In genomic region chr13:40782971-40783370, GRCh38 we compare ENCODE assay signal across 6 cellular contexts. TPM values are rescaled to one million over a fixed set of nuclear protein-coding genes. Genes with fewer than 3 reads are reported as not detected.
A peak's percentile ranks its signal among the peaks of the same experiment; 100 is the strongest.
DNase-seq lines count a peak whose midpoint lies in the region; ATAC-seq, FAIRE-seq and TF ChIP-seq lines count a peak whose summit lies in the region.
"Not testable (repeated sequence)": the region's sequence is repeated elsewhere in the genome, so short reads cannot be mapped to it uniquely, and the experiment has no call there.

No MANE protein-coding gene starts in this region.

- H3K36me3 Mint-ChIP-seq in WTC11: not testable (repeated sequence)

- not testable (repeated sequence) for H4K20me1 ChIP-seq in OCI-LY1 (ENCODE audit: insufficient read depth, low read length); K562 (replicated peaks; ENCODE audit: control insufficient read depth, insufficient read depth, low read length); HepG2 (ENCODE audit: insufficient read depth, low read length)

- H3K27ac ChIP-seq in HEK293 (ENCODE audit: extremely low read depth, low read depth, low read length); K562 (ENCODE audit: extremely low read depth, low read depth, low read length); right atrium auricular region; HepG2 (ENCODE audit: extremely low read length, insufficient read depth, low read length): not testable (repeated sequence)
- peak overlapping the region; percentile 23 for H3K27ac ChIP-seq in OCI-LY1 (ENCODE audit: low read depth, low read length, poor library complexity, severe bottlenecking)

- BruUV-seq in K562 (replicated peaks; lab: Mats Ljungman, UMichigan); HepG2 (replicated peaks; lab: Mats Ljungman, UMichigan): not testable (repeated sequence)

- WGBS in K562 (ENCODE audit: insufficient coverage, low coverage, missing lambda C conversion rate): 67% methylated on average over 1 of the region's 1 CpG
- 100% methylated on average over 1 of the region's 1 CpG for WGBS in HepG2 (ENCODE audit: low lambda C conversion rate)

- not testable (repeated sequence) for H3K9me3 Mint-ChIP-seq in WTC11

- intact Hi-C loops in K562 (cut with micrococcal nuclease) (loop anchor here (10.0 kb wide), 1 partner anchor 242 kb away; no protein-coding TSS in a partner anchor), HepG2 (cut with micrococcal nuclease; ENCODE audit: unreplicated experiment) (loop anchor here (10.0 kb wide), 1 partner anchor 112 kb away; no protein-coding TSS in a partner anchor)

- TF ChIP-seq RAD21 in K562 (CRISPR knock-in tag; conservative IDR thresholded peaks at IDR 0.05 in 1 of 2, IDR thresholded peaks at IDR 0.05 in 1 of 2); HepG2 (CRISPR knock-in tag; IDR thresholded peaks at IDR 0.05): not testable (repeated sequence)

- TF ChIP-seq POLR2A in K562 (conservative IDR thresholded peaks at IDR 0.05); HepG2 (IDR thresholded peaks at IDR 0.05; ENCODE audit: insufficient read depth in 1 of 2, low read depth in 2 of 2, low read length in 2 of 2): not testable (repeated sequence)

- FAIRE-seq in K562 (lab: Jason Lieb, UNC); HepG2 (lab: Jason Lieb, UNC): not testable (repeated sequence)

- H3K4me3 ChIP-seq in HEK293 (ENCODE audit: low read depth, low read length); OCI-LY1 (ENCODE audit: low read depth, low read length, poor library complexity, severe bottlenecking); K562; right atrium auricular region; HepG2 (replicated peaks in 1 of 3; ENCODE audit: insufficient read depth in 1 of 3, low read depth in 2 of 3, low read length in 3 of 3): not testable (repeated sequence)

- not testable (repeated sequence) for H3K9me3 ChIP-seq in HEK293 (ENCODE audit: control insufficient read depth, insufficient read depth, low read depth, low read length); OCI-LY1 (ENCODE audit: low read length); K562 (replicated peaks; ENCODE audit: control insufficient read depth, insufficient read depth, low read depth, low read length); right atrium auricular region; HepG2 (ENCODE audit: low read length)

- not testable (repeated sequence) for H3K79me2 ChIP-seq in OCI-LY1 (ENCODE audit: insufficient read depth, low read length); K562 (ENCODE audit: control insufficient read depth, insufficient read depth, low read length); HepG2 (ENCODE audit: insufficient read depth, low read length)

- POLR2A ChIA-PET in HEK293 (lab: Yijun Ruan, JAX); WTC11 (lab: Charles Lee); HepG2 (lab: Yijun Ruan, JAX): not testable (repeated sequence)
- POLR2A ChIA-PET in K562 (lab: Yijun Ruan, JAX): interaction anchor here (0.7 kb wide), 1 partner anchor 611 kb away, joined by 3 read pairs; no protein-coding TSS in a partner anchor

- H3K27me3 Mint-ChIP-seq in WTC11 (ENCODE audit: low read depth): not testable (repeated sequence)

- TF ChIP-seq EP300 in K562 (IDR thresholded peaks at IDR 0.05; ENCODE audit: low read length); HepG2 (IDR thresholded peaks at IDR 0.05; ENCODE audit: low read depth in 2 of 2, low read length in 2 of 2); HepG2 (CRISPR knock-in tag; IDR thresholded peaks at IDR 0.05; ENCODE audit: borderline replicate concordance): not testable (repeated sequence)

- TF ChIP-seq CTCF in HEK293 (tag by site-specific recombination; IDR thresholded peaks at IDR 0.05); OCI-LY1 (IDR thresholded peaks at IDR 0.05; ENCODE audit: low read length); WTC11 (IDR thresholded peaks at IDR 0.05); K562 (IDR thresholded peaks at IDR 0.05 in 2 of 3, conservative IDR thresholded peaks at IDR 0.05 in 1 of 3; ENCODE audit: insufficient read depth in 2 of 3, low read depth in 1 of 3, low read length in 3 of 3); right atrium auricular region (IDR thresholded peaks at IDR 0.05); HepG2 (CRISPR knock-in tag; IDR thresholded peaks at IDR 0.05): not testable (repeated sequence)

- not testable (repeated sequence) for H3K4me3 Mint-ChIP-seq in WTC11

- CTCF ChIA-PET in HEK293 (lab: Yijun Ruan, JAX); WTC11 (lab: Charles Lee); K562 (lab: Yijun Ruan, JAX; ENCODE audit: low intra/inter-chr PET ratio); HepG2 (lab: Yijun Ruan, JAX; ENCODE audit: low intra/inter-chr PET ratio, low total read pairs): not testable (repeated sequence)

- not testable (repeated sequence) for H3K4me1 Mint-ChIP-seq in WTC11

- H3F3A ChIP-seq in OCI-LY1 (ENCODE audit: insufficient read depth, low read length): not testable (repeated sequence)

- not testable (repeated sequence) for H3K27me3 ChIP-seq in OCI-LY1 (ENCODE audit: insufficient read depth, low read length); K562 (ENCODE audit: control insufficient read depth in 2 of 2, insufficient read depth in 2 of 2, low read length in 2 of 2); right atrium auricular region; HepG2 (ENCODE audit: control insufficient read depth in 1 of 2, insufficient read depth in 2 of 2, low read length in 2 of 2)

- H3K27ac Mint-ChIP-seq in WTC11: not testable (repeated sequence)

- H2AFZ ChIP-seq in OCI-LY1 (ENCODE audit: low read length); K562 (ENCODE audit: low read depth, low read length); HepG2 (ENCODE audit: low read length): not testable (repeated sequence)

- not testable (repeated sequence) for H3K9me1 ChIP-seq in K562 (ENCODE audit: control insufficient read depth, insufficient read depth, low read length)

- in situ Hi-C loops in K562 (cut with MboI): loop anchor here (25.0 kb wide), 1 partner anchor 279 kb away; the partner anchor contains the start of gene WBP4
- in situ Hi-C loops in HepG2 (cut with HindIII; ENCODE audit: extremely low pct_ligation_motif_present, low pct_unique_long_range_greater_than_20kb): not testable (repeated sequence)

- H3K4me2 ChIP-seq in OCI-LY1 (ENCODE audit: low read length); K562 (ENCODE audit: insufficient read depth, low read length); HepG2 (ENCODE audit: low read depth, low read length): not testable (repeated sequence)

- H3K4me1 ChIP-seq in HEK293 (ENCODE audit: control insufficient read depth, insufficient read depth, low read length); right atrium auricular region: not testable (repeated sequence)
- peaks cover 35% of the 10 kb centered on the region for H3K4me1 ChIP-seq in OCI-LY1 (ENCODE audit: insufficient read depth, low read length, severe bottlenecking)
- peaks cover 8 to 17% of the 10 kb centered on the region in 2 experiments; a peak in 4 of 5 replicates for H3K4me1 ChIP-seq in K562 (replicated peaks in 1 of 2; ENCODE audit: control insufficient read depth in 2 of 2, insufficient read depth in 2 of 2, low read length in 2 of 2)
- peaks cover 68% of the 10 kb centered on the region for H3K4me1 ChIP-seq in HepG2 (ENCODE audit: insufficient read depth, low read length)

- H3K9me2 ChIP-seq in OCI-LY1 (ENCODE audit: low read depth, low read length): not testable (repeated sequence)

- not testable (repeated sequence) for DNase-seq in WTC11 (ENCODE audit: low spot score); K562 (ENCODE audit: extremely low read depth in 1 of 4, low spot score in 3 of 4); HepG2 (ENCODE audit: low spot score)
- DNase-seq in right atrium auricular region (ENCODE audit: low spot score): peak; percentile 4

- not testable (repeated sequence) for H3K36me3 ChIP-seq in HEK293 (ENCODE audit: control insufficient read depth in 2 of 2, insufficient read depth in 1 of 2, low read length in 2 of 2); OCI-LY1 (ENCODE audit: insufficient read depth, low read length); K562 (ENCODE audit: control insufficient read depth, insufficient read depth, low read length); right atrium auricular region; HepG2 (replicated peaks in 1 of 2; ENCODE audit: control insufficient read depth in 1 of 2, insufficient read depth in 2 of 2, low read length in 2 of 2)

- not testable (repeated sequence) for H3K9ac ChIP-seq in OCI-LY1 (ENCODE audit: low read length); K562 (ENCODE audit: insufficient read depth in 1 of 2, low read depth in 2 of 2, low read length in 2 of 2); HepG2 (ENCODE audit: insufficient read depth, low read depth, low read length)

- ATAC-seq in WTC11, K562, HepG2: not testable (repeated sequence)

RNA-seq across cellular contexts. Expression of gene SLC25A15, which starts 6.4 kb away (rescaled TPM):
- total RNA-seq in WTC11 (2021) (20.2 to 20.7 TPM (median 20.2 TPM) in 3 replicates), K562 (2014; rRNA removed) (30.5 TPM in 2 replicates), K562 (2014; rRNA removed; fragmentation: Illumina TruSeq; extraction: Trizol) (23.1 and 23.8 TPM in 2 replicates), K562 (2015; rRNA removed; fragmentation: Illumina TruSeq; extraction: Trizol) (20.3 and 20.7 TPM in 2 replicates), K562 (2021) (23.5 and 23.9 TPM in 2 replicates), right atrium auricular region (1 to 10 TPM; 5.9 to 6.0 TPM), HepG2 (2016; rRNA removed; fragmentation: Illumina TruSeq; extraction: Trizol) (39.1 and 47.6 TPM in 2 replicates)
- total RNA-seq in K562 (2011; cell fraction: chromatin; rRNA removed; ENCODE audit: low replicate concordance): 8.2 and 9.6 TPM in 2 replicates
- 7.4 and 8.2 TPM in 2 replicates for total RNA-seq in K562 (2011; cell fraction: nucleolus; rRNA removed)
- 8.7 and 9.5 TPM in 2 replicates for total RNA-seq in K562 (2011; cell fraction: nucleoplasm; rRNA removed)
- polyA plus RNA-seq in K562 (2011; rRNA removed) (15.5 and 24.2 TPM in 2 replicates), K562 (2014; fragmentation: Illumina TruSeq; extraction: Trizol) (16.2 and 19.0 TPM in 2 replicates), K562 (2014; fragmentation: Nextera tagmentation; extraction: Ambion mirVana) (1 to 10 TPM; 3.5 to 6.6 TPM), K562 (2014; rRNA removed) (14.9 and 18.9 TPM in 2 replicates), HepG2 (2011; rRNA removed) (16.7 and 17.3 TPM in 2 replicates)
- 16.3 and 17.3 TPM in 2 replicates for polyA plus RNA-seq in K562 (2011; cell fraction: cytosol; rRNA removed)
- 7.8 and 9.3 TPM in 2 replicates for polyA plus RNA-seq in K562 (2011; cell fraction: nucleus; rRNA removed)
- 8.7 and 14.1 TPM in 2 replicates for polyA plus RNA-seq in K562 (2012)
- polyA minus RNA-seq in K562 (2011; rRNA and poly(A)+ RNA removed): 34.0 and 38.3 TPM in 2 replicates
- 20.4 and 25.9 TPM in 2 replicates for polyA minus RNA-seq in K562 (2011; cell fraction: cytosol; rRNA and poly(A)+ RNA removed)
- polyA minus RNA-seq in K562 (2011; cell fraction: nucleus; rRNA and poly(A)+ RNA removed): 5.7 and 8.2 TPM in 2 replicates
- 22.0 and 24.4 TPM in 2 replicates for total RNA-seq in HepG2 (2016; cell fraction: cytosol; rRNA removed; fragmentation: Illumina TruSeq; extraction: Trizol; ENCODE audit: low read depth)
- total RNA-seq in HepG2 (2016; cell fraction: insoluble cytoplasmic fraction; rRNA removed; fragmentation: Illumina TruSeq; extraction: Trizol): 42.6 and 49.3 TPM in 2 replicates
- total RNA-seq in HepG2 (2016; cell fraction: membrane; rRNA removed; fragmentation: Illumina TruSeq; extraction: Trizol): 48.8 and 50.6 TPM in 2 replicates
- 23.6 and 26.4 TPM in 2 replicates for total RNA-seq in HepG2 (2016; cell fraction: nucleus; rRNA removed; fragmentation: Illumina TruSeq; extraction: Trizol)
- polyA plus RNA-seq in HepG2 (2011; cell fraction: cytosol; rRNA removed): 18.4 TPM in 2 replicates
- 13.4 and 16.0 TPM in 2 replicates for polyA plus RNA-seq in HepG2 (2011; cell fraction: nucleus; rRNA removed)
- 15.2 and 20.8 TPM in 2 replicates for polyA plus RNA-seq in HepG2 (2012)
- polyA plus RNA-seq in HepG2 (2016; cell fraction: cytosol; fragmentation: Illumina TruSeq; extraction: Trizol; ENCODE audit: low read depth): 16.9 and 21.3 TPM in 2 replicates
- 29.3 and 33.6 TPM in 2 replicates for polyA plus RNA-seq in HepG2 (2016; cell fraction: insoluble cytoplasmic fraction; fragmentation: Illumina TruSeq; extraction: Trizol; ENCODE audit: low read depth)
- polyA plus RNA-seq in HepG2 (2016; cell fraction: membrane; fragmentation: Illumina TruSeq; extraction: Trizol; ENCODE audit: low read depth): 26.5 and 28.3 TPM in 2 replicates
- polyA plus RNA-seq in HepG2 (2016; cell fraction: nucleus; fragmentation: Illumina TruSeq; extraction: Trizol; ENCODE audit: insufficient read depth, low read depth): 21.7 and 25.2 TPM in 2 replicates
- 51.4 and 76.4 TPM in 2 replicates for polyA minus RNA-seq in HepG2 (2011; rRNA and poly(A)+ RNA removed; ENCODE audit: low replicate concordance)
- 18.8 and 20.9 TPM in 2 replicates for polyA minus RNA-seq in HepG2 (2011; cell fraction: cytosol; rRNA and poly(A)+ RNA removed)
- 15.6 and 18.8 TPM in 2 replicates for polyA minus RNA-seq in HepG2 (2011; cell fraction: nucleus; rRNA and poly(A)+ RNA removed)

RNA-seq across cellular contexts. Expression of gene MRPS31, which starts 12.0 kb away (rescaled TPM):
- 25.5 to 28.0 TPM (median 26.1 TPM) in 3 replicates for total RNA-seq in WTC11 (2021)
- 9.8 and 32.6 TPM in 2 replicates for total RNA-seq in K562 (2011; cell fraction: chromatin; rRNA removed; ENCODE audit: low replicate concordance)
- total RNA-seq in K562 (2011; cell fraction: nucleolus; rRNA removed): 6.0 and 6.3 TPM in 2 replicates
- 10.9 and 12.4 TPM in 2 replicates for total RNA-seq in K562 (2011; cell fraction: nucleoplasm; rRNA removed)
- total RNA-seq in K562 (2014; rRNA removed): 20.2 and 20.3 TPM in 2 replicates
- total RNA-seq in K562 (2014; rRNA removed; fragmentation: Illumina TruSeq; extraction: Trizol): 37.7 and 39.8 TPM in 2 replicates
- 26.7 and 30.9 TPM in 2 replicates for total RNA-seq in K562 (2015; rRNA removed; fragmentation: Illumina TruSeq; extraction: Trizol)
- total RNA-seq in K562 (2021): 23.7 and 24.9 TPM in 2 replicates
- polyA plus RNA-seq in K562 (2011; rRNA removed): 22.7 and 32.1 TPM in 2 replicates
- polyA plus RNA-seq in K562 (2011; cell fraction: cytosol; rRNA removed): 7.2 and 10.4 TPM in 2 replicates
- polyA plus RNA-seq in K562 (2011; cell fraction: nucleus; rRNA removed): 8.4 and 10.9 TPM in 2 replicates
- polyA plus RNA-seq in K562 (2012): 18.5 and 20.7 TPM in 2 replicates
- 29.3 and 39.3 TPM in 2 replicates for polyA plus RNA-seq in K562 (2014; fragmentation: Illumina TruSeq; extraction: Trizol)
- polyA plus RNA-seq in K562 (2014; fragmentation: Nextera tagmentation; extraction: Ambion mirVana): 10 to 100 TPM; 50.8 to 57.8 TPM
- polyA plus RNA-seq in K562 (2014; rRNA removed): 32.9 and 37.1 TPM in 2 replicates
- polyA minus RNA-seq in K562 (2011; rRNA and poly(A)+ RNA removed): 21.1 and 23.8 TPM in 2 replicates
- polyA minus RNA-seq in K562 (2011; cell fraction: cytosol; rRNA and poly(A)+ RNA removed): 7.0 and 8.1 TPM in 2 replicates
- 7.4 and 17.3 TPM in 2 replicates for polyA minus RNA-seq in K562 (2011; cell fraction: nucleus; rRNA and poly(A)+ RNA removed)
- 10 to 100 TPM; 17.8 to 31.5 TPM for total RNA-seq in right atrium auricular region
- 34.1 and 43.5 TPM in 2 replicates for total RNA-seq in HepG2 (2016; rRNA removed; fragmentation: Illumina TruSeq; extraction: Trizol)
- 16.8 and 19.4 TPM in 2 replicates for total RNA-seq in HepG2 (2016; cell fraction: cytosol; rRNA removed; fragmentation: Illumina TruSeq; extraction: Trizol; ENCODE audit: low read depth)
- total RNA-seq in HepG2 (2016; cell fraction: insoluble cytoplasmic fraction; rRNA removed; fragmentation: Illumina TruSeq; extraction: Trizol): 33.0 and 40.4 TPM in 2 replicates
- 18.7 and 19.6 TPM in 2 replicates for total RNA-seq in HepG2 (2016; cell fraction: membrane; rRNA removed; fragmentation: Illumina TruSeq; extraction: Trizol)
- 23.7 and 27.9 TPM in 2 replicates for total RNA-seq in HepG2 (2016; cell fraction: nucleus; rRNA removed; fragmentation: Illumina TruSeq; extraction: Trizol)
- 20.4 and 23.7 TPM in 2 replicates for polyA plus RNA-seq in HepG2 (2011; rRNA removed)
- 11.8 and 14.3 TPM in 2 replicates for polyA plus RNA-seq in HepG2 (2011; cell fraction: cytosol; rRNA removed)
- 13.6 and 19.3 TPM in 2 replicates for polyA plus RNA-seq in HepG2 (2011; cell fraction: nucleus; rRNA removed)
- 20.1 and 23.9 TPM in 2 replicates for polyA plus RNA-seq in HepG2 (2012)
- 15.7 and 16.2 TPM in 2 replicates for polyA plus RNA-seq in HepG2 (2016; cell fraction: cytosol; fragmentation: Illumina TruSeq; extraction: Trizol; ENCODE audit: low read depth)
- 41.7 and 42.1 TPM in 2 replicates for polyA plus RNA-seq in HepG2 (2016; cell fraction: insoluble cytoplasmic fraction; fragmentation: Illumina TruSeq; extraction: Trizol; ENCODE audit: low read depth)
- 14.6 and 14.8 TPM in 2 replicates for polyA plus RNA-seq in HepG2 (2016; cell fraction: membrane; fragmentation: Illumina TruSeq; extraction: Trizol; ENCODE audit: low read depth)
- polyA plus RNA-seq in HepG2 (2016; cell fraction: nucleus; fragmentation: Illumina TruSeq; extraction: Trizol; ENCODE audit: insufficient read depth, low read depth): 33.3 and 34.6 TPM in 2 replicates
- polyA minus RNA-seq in HepG2 (2011; rRNA and poly(A)+ RNA removed; ENCODE audit: low replicate concordance): 4.6 and 5.6 TPM in 2 replicates
- 6.1 and 9.2 TPM in 2 replicates for polyA minus RNA-seq in HepG2 (2011; cell fraction: cytosol; rRNA and poly(A)+ RNA removed)
- polyA minus RNA-seq in HepG2 (2011; cell fraction: nucleus; rRNA and poly(A)+ RNA removed): 23.2 and 39.9 TPM in 2 replicates
